9 cellular contexts compared by ENCODE assay signal in the genomic region with DNA sequence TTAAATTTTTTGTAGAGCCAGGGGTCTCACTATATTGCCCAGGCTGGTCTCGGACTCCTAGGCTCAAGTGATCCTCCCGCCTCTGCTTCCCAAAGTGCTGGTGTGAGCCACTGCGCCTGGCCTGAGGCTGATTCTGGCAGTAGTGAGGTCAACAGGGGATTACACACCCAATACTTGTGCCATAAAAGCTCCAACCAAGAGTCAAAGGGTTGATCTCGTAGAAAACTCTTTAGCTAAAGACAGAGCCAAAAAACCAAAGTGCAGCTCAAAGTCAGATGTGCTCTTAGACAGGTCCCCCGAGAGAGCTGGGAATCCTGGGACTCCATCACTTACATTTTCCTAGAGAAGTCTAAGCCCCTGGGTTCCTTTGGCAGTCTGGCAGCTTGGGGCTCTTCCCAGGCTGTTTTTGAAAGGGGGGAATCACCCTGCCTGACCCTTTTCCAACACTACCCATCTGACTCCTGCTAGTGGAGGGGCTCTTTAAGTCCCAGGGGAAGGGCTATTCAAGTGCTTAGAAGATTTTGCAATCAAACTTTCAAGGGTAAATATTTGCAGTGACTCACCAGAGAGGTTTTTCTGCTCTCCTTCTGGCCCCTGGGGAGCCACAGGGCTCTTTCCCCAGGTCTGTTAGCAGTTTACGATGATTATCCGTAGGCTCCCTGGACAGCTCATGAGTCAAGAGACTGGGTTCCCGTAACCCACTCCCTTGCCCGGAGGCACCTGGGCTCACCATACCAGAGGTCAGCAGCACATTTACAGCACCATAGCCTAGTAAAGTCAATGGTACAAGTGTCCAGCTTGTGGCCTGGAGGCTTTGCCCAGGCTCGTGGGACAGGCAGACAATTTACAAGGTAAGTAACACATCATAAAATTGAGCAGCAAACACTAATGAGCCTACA.
DNase-seq lines count a peak whose midpoint lies in the region; ATAC-seq and TF ChIP-seq lines count a peak whose summit lies in the region.
"Had no signal": no experiment of that assay in that cellular context is flagged by ENCODE, and none has a peak within 500 bp of the region (broad histone marks: within the 10 kb centered on the region; RNA-seq: fewer than 3 reads in every experiment).

No MANE protein-coding gene starts in this region.

- peaks cover 2% of the 10 kb centered on the region for H3K36me3 Mint-ChIP-seq in activated CD8-positive, alpha-beta T cell treated with anti-CD3 and anti-CD28 coated beads, Interleukin-2, amount 10 ng/mL, durations not matched to agents 7 days and 5 days (ENCODE audit: low read depth)

- no peaks in the 10 kb centered on the region for H3K79me2 ChIP-seq in fibroblast of lung (ENCODE audit: control insufficient read depth, insufficient read depth, low read length)

- H2AFZ ChIP-seq in fibroblast of lung (ENCODE audit: low read length): no peak overlapping the region

- H3K27ac Mint-ChIP-seq in activated CD8-positive, alpha-beta T cell treated with anti-CD3 and anti-CD28 coated beads, Interleukin-2, amount 10 ng/mL, durations not matched to agents 7 days and 5 days: no peak overlapping the region
- H3K27ac Mint-ChIP-seq: activated T-cell treated with anti-CD3 and anti-CD28 coated beads, Interleukin-2, amount 50 U/mL, for 24 hours had no signal

- H3K4me1 Mint-ChIP-seq in activated CD8-positive, alpha-beta T cell treated with anti-CD3 and anti-CD28 coated beads, Interleukin-2, amount 10 ng/mL, durations not matched to agents 7 days and 5 days (ENCODE audit: low read depth): no peaks in the 10 kb centered on the region

- peaks cover 14% of the 10 kb centered on the region for H3K4me1 ChIP-seq in fibroblast of lung (ENCODE audit: control insufficient read depth, extremely low read depth, insufficient read depth, low read length)
- peaks cover 0 to 23% (median 11%) of the 10 kb centered on the region in 4 donors for H3K4me1 ChIP-seq in stomach

- no peaks in the 10 kb centered on the region for H3K36me3 ChIP-seq in fibroblast of lung (ENCODE audit: control insufficient read depth, insufficient read depth, low read length)
- no peaks in the 10 kb centered on the region for H3K36me3 ChIP-seq in stomach
- H3K36me3 ChIP-seq: thyroid gland had no signal

- H3K27ac ChIP-seq in fibroblast of lung (ENCODE audit: insufficient read depth, low read length): peak overlapping the region; percentile 54
- peak overlapping the region in 4 of 5 donors; percentile 0 to 77 (median 35) for H3K27ac ChIP-seq in stomach
- H3K27ac ChIP-seq: thyroid gland had no signal

- no peaks in the 10 kb centered on the region for H3K27me3 ChIP-seq in fibroblast of lung (ENCODE audit: control insufficient read depth, insufficient read depth, low read length)
- no peaks in the 10 kb centered on the region for H3K27me3 ChIP-seq in stomach
- H3K27me3 ChIP-seq: thyroid gland had no signal

- no peak for ATAC-seq in activated CD8-positive, alpha-beta T cell treated with anti-CD3 and anti-CD28 coated beads, Interleukin-2, amount 10 ng/mL, durations not matched to agents 7 days and 5 days
- no peak for ATAC-seq in GM18861 (IDR thresholded peaks at IDR 0.05; ENCODE audit: unreplicated experiment)

- H3K9me3 Mint-ChIP-seq in activated CD8-positive, alpha-beta T cell treated with anti-CD3 and anti-CD28 coated beads, Interleukin-2, amount 10 ng/mL, durations not matched to agents 7 days and 5 days (ENCODE audit: insufficient read depth): no peaks in the 10 kb centered on the region

- DNase-seq in HCEC 1CT (peak; percentile 93), NCI-H524 treated with DMSO at 0.1 percent for 48 hours (lab: John Stamatoyannopoulos, UW) (peak; percentile 70), fibroblast of lung (ENCODE audit: low read depth in 2 of 2) (peak; percentile 95 to 96), stomach (peak; percentile 38), GM13976 (ENCODE audit: low spot score) (no peak)
- DNase-seq in activated CD8-positive, alpha-beta T cell treated with anti-CD3 and anti-CD28 coated beads, Interleukin-2, amount 10 ng/mL, durations not matched to agents 7 days and 5 days: no peak
- DNase-seq: activated T-cell treated with anti-CD3 and anti-CD28 coated beads, Interleukin-2, amount 50 U/mL, for 24 hours had no signal

- POLR2A ChIA-PET in activated CD8-positive, alpha-beta T cell treated with anti-CD3 and anti-CD28 coated beads, Interleukin-2, amount 10 ng/mL, durations not matched to agents 7 days and 5 days (lab: Charles Lee): interaction anchor here (1.6 kb wide), 1 partner anchor 13 kb away, joined by 3 read pairs; no protein-coding TSS in a partner anchor

- 41 to 60% (median 53%) methylated on average over 10 of the region's 10 CpGs for WGBS in stomach, 5 donors

- H3K4me3 ChIP-seq in fibroblast of lung (replicated peaks in 1 of 4; ENCODE audit: control extremely low read depth in 1 of 4, insufficient read depth in 1 of 4, low read depth in 3 of 4, low read length in 4 of 4): no peak overlapping the region
- no peak overlapping the region for H3K4me3 ChIP-seq in stomach
- H3K4me3 ChIP-seq: thyroid gland had no signal

- intact Hi-C loops in stomach (cut with DNase I; ENCODE audit: low total_unique reads): no loop called here

- H3K4me2 ChIP-seq in fibroblast of lung (ENCODE audit: extremely low read depth, insufficient read depth, low read length): peak overlapping the region; percentile 85

- no peak for TF ChIP-seq POLR2A in stomach (IDR thresholded peaks at IDR 0.05)

- no peak for TF ChIP-seq EP300 in stomach (IDR thresholded peaks at IDR 0.05)

- no peaks in the 10 kb centered on the region for H3K27me3 Mint-ChIP-seq in activated CD8-positive, alpha-beta T cell treated with anti-CD3 and anti-CD28 coated beads, Interleukin-2, amount 10 ng/mL, durations not matched to agents 7 days and 5 days (ENCODE audit: low read depth)
- H3K27me3 Mint-ChIP-seq: activated T-cell treated with anti-CD3 and anti-CD28 coated beads, Interleukin-2, amount 50 U/mL, for 24 hours had no signal

- H4K20me1 ChIP-seq in fibroblast of lung (ENCODE audit: control insufficient read depth, extremely low read depth, insufficient read depth, low read length): no peaks in the 10 kb centered on the region

- no peak overlapping the region for H3K4me3 Mint-ChIP-seq in activated CD8-positive, alpha-beta T cell treated with anti-CD3 and anti-CD28 coated beads, Interleukin-2, amount 10 ng/mL, durations not matched to agents 7 days and 5 days
- H3K4me3 Mint-ChIP-seq: activated T-cell treated with anti-CD3 and anti-CD28 coated beads, Interleukin-2, amount 50 U/mL, for 24 hours had no signal

- H3K9ac ChIP-seq in fibroblast of lung (ENCODE audit: insufficient read depth, low read length): no peak overlapping the region

- H3K9me3 ChIP-seq in fibroblast of lung (ENCODE audit: control insufficient read depth, insufficient read depth, low read depth, low read length) (no peaks in the 10 kb centered on the region), stomach (no peaks in the 10 kb centered on the region)
- H3K9me3 ChIP-seq: thyroid gland had no signal

- in situ Hi-C loops in GM13976 (cut with MboI; ENCODE audit: low sequenced_read_pairs, unreplicated experiment): no loop called here

- TF ChIP-seq CTCF in fibroblast of lung (conservative IDR thresholded peaks at IDR 0.05 in 1 of 2, IDR thresholded peaks at IDR 0.05 in 1 of 2; ENCODE audit: low read depth in 1 of 2, low read length in 2 of 2) (no peak), stomach (IDR thresholded peaks at IDR 0.05) (no peak), GM13976 (IDR thresholded peaks at IDR 0.05; ENCODE audit: borderline replicate concordance, control extremely low read depth, extremely low read depth, insufficient read depth, missing control alignments) (no peak)

- CTCF ChIA-PET in activated CD8-positive, alpha-beta T cell treated with anti-CD3 and anti-CD28 coated beads, Interleukin-2, amount 10 ng/mL, durations not matched to agents 7 days and 5 days (lab: Charles Lee): no interaction called here

Comparison
In these comparisons a context has a peak if more than half of its experiments do, and no peak if none do; other contexts are left out.
1. DNase-seq: peak in HCEC 1CT (single experiment), NCI-H524 treated with DMSO at 0.1 percent for 48 hours (single experiment), fibroblast of lung (2 of 2) and stomach (single experiment); none in GM13976 (single experiment) and activated CD8-positive, alpha-beta T cell treated with anti-CD3 and anti-CD28 coated beads, Interleukin-2, amount 10 ng/mL, durations not matched to agents 7 days and 5 days (single experiment).